In genomic region chr6:106446287-106446885, GRCh38 we compare ENCODE assay signal across 8 cellular contexts.
DNase-seq lines count a peak whose midpoint lies in the region; ATAC-seq, FAIRE-seq and TF ChIP-seq lines count a peak whose summit lies in the region.

No MANE protein-coding gene starts in this region.

- H3K36me3 ChIP-seq in left ventricle myocardium inferior: no peaks in the 10 kb centered on the region
- H3K36me3 ChIP-seq in upper lobe of left lung: no peaks in the 10 kb centered on the region

- peaks cover 30% of the 10 kb centered on the region for H3K27me3 ChIP-seq in left ventricle myocardium inferior (ENCODE audit: low read depth)
- no peaks in the 10 kb centered on the region for H3K27me3 ChIP-seq in upper lobe of left lung

- no peak for TF ChIP-seq POLR2A in upper lobe of left lung (IDR thresholded peaks at IDR 0.05)

- 62 to 72% methylated on average over 4 of the region's 4 CpGs for WGBS in upper lobe of left lung, 2 donors

- TF ChIP-seq CTCF in left ventricle myocardium inferior (IDR thresholded peaks at IDR 0.05; ENCODE audit: borderline replicate concordance): peak; percentile 61
- TF ChIP-seq CTCF in fibroblast of villous mesenchyme (IDR thresholded peaks at IDR 0.05; ENCODE audit: insufficient read depth, low read depth, low read length): peak; percentile 42
- TF ChIP-seq CTCF in upper lobe of left lung (IDR thresholded peaks at IDR 0.05): peak in 5 of 6 experiments; percentile 26 to 53 (median 44)

- FAIRE-seq in RCC 7860 (lab: Jason Lieb, UNC): peak; percentile 87

- intact Hi-C loops in left ventricle myocardium inferior (cut with micrococcal nuclease) (loop anchor here (5.0 to 10.0 kb wide), 2 partner anchors 121 to 528 kb away; partner anchors contain the start of gene CD24), left cardiac atrium (cut with DNase I) (loop anchor here in 1 of 2 donors (5.0 kb wide), 1 partner anchor 121 kb away; no protein-coding TSS in a partner anchor)

- H3K4me1 ChIP-seq in left ventricle myocardium inferior: peaks cover 16% of the 10 kb centered on the region
- peaks cover 0 to 5% (median 0%) of the 10 kb centered on the region in 4 donors for H3K4me1 ChIP-seq in upper lobe of left lung

- H3K27ac ChIP-seq in left ventricle myocardium inferior (replicated peaks) (no peak overlapping the region), upper lobe of left lung (no peak overlapping the region)

- H3K4me3 ChIP-seq in left ventricle myocardium inferior (no peak overlapping the region), fibroblast of villous mesenchyme (ENCODE audit: low read depth, low read length) (no peak overlapping the region), upper lobe of left lung (no peak overlapping the region)

- no peak for TF ChIP-seq EP300 in upper lobe of left lung (IDR thresholded peaks at IDR 0.05)

- H3K9me3 ChIP-seq in left ventricle myocardium inferior (replicated peaks) (no peaks in the 10 kb centered on the region), upper lobe of left lung (no peaks in the 10 kb centered on the region)

- no peak for ATAC-seq in left cardiac atrium
- peak in 1 of 2 donors; percentile 55 for ATAC-seq in upper lobe of left lung (ENCODE audit: low FRiP score in 2 of 2)

- DNase-seq in left ventricle myocardium inferior (no peak), left cardiac atrium (no peak), RCC 7860 (ENCODE audit: low spot score) (peak; percentile 14), fibroblast of villous mesenchyme (ENCODE audit: low read depth) (peak; percentile 20), upper lobe of left lung (no peak), nucleus accumbens (lab: John Stamatoyannopoulos, UW) (no peak), H4 (ENCODE audit: low spot score) (no peak), NCI-H446 treated with DMSO at 0.1 percent for 48 hours (lab: John Stamatoyannopoulos, UW) (no peak)

Comparison
In these comparisons a context has a peak if more than half of its experiments do, and no peak if none do; other contexts are left out.
1. DNase-seq: peak in RCC 7860 (single experiment) and fibroblast of villous mesenchyme (single experiment); none in left ventricle myocardium inferior (single experiment), left cardiac atrium (single experiment), upper lobe of left lung (0 of 2), nucleus accumbens (0 of 56), H4 (single experiment) and NCI-H446 treated with DMSO at 0.1 percent for 48 hours (single experiment).
2. Peak in every context shown above with its lines, with median percentiles within 50 percentile points of each other: CTCF ChIP-seq.